ENCODE assay signal across 16 cellular contexts in genomic region chr9:82332774-82333152, GRCh38.
A peak's percentile ranks its signal among the peaks of the same experiment; 100 is the strongest.
DNase-seq lines count a peak whose midpoint lies in the region; ATAC-seq, FAIRE-seq and TF ChIP-seq lines count a peak whose summit lies in the region.
"Had no signal": no experiment of that assay in that cellular context is flagged by ENCODE, and none has a peak within 500 bp of the region (broad histone marks: within the 10 kb centered on the region; RNA-seq: fewer than 3 reads in every experiment).

No MANE protein-coding gene starts in this region.

- TF ChIP-seq CTCF in 22Rv1 (IDR thresholded peaks at IDR 0.05) (no peak), adrenal gland (IDR thresholded peaks at IDR 0.05) (no peak)

- H3K4me2 ChIP-seq in Karpas-422 (ENCODE audit: low read depth, low read length, poor library complexity, severe bottlenecking) = no peak overlapping the region
- H3K4me2 ChIP-seq: GM23338 had no signal

- no peak for TF ChIP-seq POLR2A in adrenal gland (IDR thresholded peaks at IDR 0.05)

- intact Hi-C loops in adrenal gland (cut with DNase I) = no loop called here

- H2AFZ ChIP-seq in Karpas-422 (ENCODE audit: low read length) = no peak overlapping the region

- FAIRE-seq in HTR-8/SVneo (lab: Jason Lieb, UNC) = peak; percentile 69

- H3K9me3 ChIP-seq in SJSA1 (replicated peaks) (no peaks in the 10 kb centered on the region), adrenal gland (replicated peaks in 1 of 3) (no peaks in the 10 kb centered on the region), Karpas-422 (ENCODE audit: low read length) (peaks cover 44% of the 10 kb centered on the region)

- no peak for ATAC-seq in GM21576 (IDR thresholded peaks at IDR 0.05; ENCODE audit: unreplicated experiment)
- no peak for ATAC-seq in GM18861 (IDR thresholded peaks at IDR 0.05; ENCODE audit: unreplicated experiment)
- ATAC-seq: GM23338 had no signal

- no peaks in the 10 kb centered on the region for H3K9me2 ChIP-seq in Karpas-422 (replicated peaks; ENCODE audit: insufficient read depth, low read length)

- H3K4me1 ChIP-seq in SJSA1 (replicated peaks) (peaks cover 29% of the 10 kb centered on the region), adrenal gland (replicated peaks in 1 of 2) (no peaks in the 10 kb centered on the region), Karpas-422 (ENCODE audit: low read length) (no peaks in the 10 kb centered on the region)

- DNase-seq in HTR-8/SVneo (ENCODE audit: insufficient read length, low spot score) (no peak), SJSA1 (ENCODE audit: low read depth in 1 of 2, low spot score in 2 of 2) (peak in 1 of 2 experiments; percentile 13), kidney glomerular epithelial cell (lab: John Stamatoyannopoulos, UW) (peak; percentile 69), adrenal gland (no peak), Karpas-422 (no peak)
- DNase-seq: activated CD8-positive, alpha-beta memory T cell treated with anti-CD3 and anti-CD28 coated beads for 24 hours; activated naive CD4-positive, alpha-beta T cell treated with Interleukin-2 at 50 U/mL for 16 hours; central memory CD4-positive, alpha-beta T cell; DND-41; midbrain; NCI-H446 treated with DMSO at 0.1 percent for 48 hours had no signal

- H3K27me3 ChIP-seq in SJSA1 (replicated peaks) = no peaks in the 10 kb centered on the region
- no peaks in the 10 kb centered on the region for H3K27me3 ChIP-seq in adrenal gland
- no peaks in the 10 kb centered on the region for H3K27me3 ChIP-seq in Karpas-422 (ENCODE audit: low read length)

- no peaks in the 10 kb centered on the region for H4K20me1 ChIP-seq in Karpas-422 (ENCODE audit: insufficient read depth, low read depth, low read length)

- H3K4me3 ChIP-seq in SJSA1 (no peak overlapping the region), adrenal gland (no peak overlapping the region), Karpas-422 (ENCODE audit: low read length) (no peak overlapping the region)
- H3K4me3 ChIP-seq: GM23338 had no signal

- H3K27ac ChIP-seq in 22Rv1 = peak overlapping the region; percentile 42
- peak overlapping the region; percentile 59 for H3K27ac ChIP-seq in SJSA1
- no peak overlapping the region for H3K27ac ChIP-seq in adrenal gland
- no peak overlapping the region for H3K27ac ChIP-seq in Karpas-422 (ENCODE audit: low read length)
- H3K27ac ChIP-seq: HL-60 had no signal

- H3K9ac ChIP-seq in Karpas-422 (ENCODE audit: low read length) = no peak overlapping the region

- H3K79me2 ChIP-seq in Karpas-422 (ENCODE audit: low read length) = no peaks in the 10 kb centered on the region

- WGBS in adrenal gland, 4 donors = 84 to 90% (median 88%) methylated on average over 6 of the region's 6 CpGs

- H3K36me3 ChIP-seq in SJSA1 (no peaks in the 10 kb centered on the region), adrenal gland (replicated peaks in 1 of 2) (no peaks in the 10 kb centered on the region), Karpas-422 (ENCODE audit: insufficient read depth, low read length) (no peaks in the 10 kb centered on the region)

Comparison
In these comparisons a context has a peak if more than half of its experiments do, and no peak if none do; other contexts are left out.
1. H3K27ac ChIP-seq: peak in 22Rv1 (single experiment) and SJSA1 (single experiment); none in adrenal gland (0 of 5) and Karpas-422 (single experiment).